In the genomic region with DNA sequence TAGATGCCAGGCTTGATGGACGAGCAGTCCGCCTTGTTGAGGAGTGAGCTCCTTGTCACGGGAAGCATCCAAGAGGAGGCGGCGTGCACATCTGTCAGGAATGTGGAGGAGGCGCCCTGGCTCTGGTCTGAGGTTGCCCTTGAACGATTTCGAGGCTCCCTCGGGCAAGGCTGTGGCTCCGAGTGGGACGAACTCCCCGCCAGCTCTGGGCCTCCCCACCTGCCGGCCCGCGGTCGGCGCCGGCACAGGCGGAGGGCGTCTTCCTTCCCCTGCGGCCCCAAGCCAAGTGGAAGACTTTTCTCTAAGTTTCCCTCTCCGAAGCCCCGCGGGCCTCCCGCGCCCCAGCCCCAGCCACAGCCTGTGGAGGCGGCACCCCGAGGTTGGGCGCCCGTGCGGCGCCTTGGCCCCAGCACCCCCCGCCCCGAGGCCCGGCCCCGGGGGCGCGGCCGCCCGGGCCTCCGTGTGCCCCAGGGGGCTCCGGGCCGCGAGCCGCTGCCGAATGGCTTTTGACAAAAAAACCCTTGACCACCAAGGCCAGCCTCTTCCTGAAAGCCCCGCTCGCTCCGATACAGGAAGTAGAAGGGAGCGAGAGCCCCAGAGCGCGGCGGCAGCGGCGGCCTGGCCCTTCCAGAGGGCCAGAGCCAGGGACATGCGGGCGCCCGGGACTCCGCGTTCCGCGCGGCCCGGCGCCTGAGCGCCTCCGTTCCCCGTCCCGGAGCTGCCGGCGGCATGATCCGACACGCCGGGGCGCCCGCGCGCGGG, we compare ENCODE assay signal across 7 cellular contexts. TPM values are rescaled to one million over a fixed set of nuclear protein-coding genes. Genes with fewer than 3 reads are reported as not detected.
A peak's percentile ranks its signal among the peaks of the same experiment; 100 is the strongest.
DNase-seq lines count a peak whose midpoint lies in the region; ATAC-seq and TF ChIP-seq lines count a peak whose summit lies in the region.

A gene with protein sequence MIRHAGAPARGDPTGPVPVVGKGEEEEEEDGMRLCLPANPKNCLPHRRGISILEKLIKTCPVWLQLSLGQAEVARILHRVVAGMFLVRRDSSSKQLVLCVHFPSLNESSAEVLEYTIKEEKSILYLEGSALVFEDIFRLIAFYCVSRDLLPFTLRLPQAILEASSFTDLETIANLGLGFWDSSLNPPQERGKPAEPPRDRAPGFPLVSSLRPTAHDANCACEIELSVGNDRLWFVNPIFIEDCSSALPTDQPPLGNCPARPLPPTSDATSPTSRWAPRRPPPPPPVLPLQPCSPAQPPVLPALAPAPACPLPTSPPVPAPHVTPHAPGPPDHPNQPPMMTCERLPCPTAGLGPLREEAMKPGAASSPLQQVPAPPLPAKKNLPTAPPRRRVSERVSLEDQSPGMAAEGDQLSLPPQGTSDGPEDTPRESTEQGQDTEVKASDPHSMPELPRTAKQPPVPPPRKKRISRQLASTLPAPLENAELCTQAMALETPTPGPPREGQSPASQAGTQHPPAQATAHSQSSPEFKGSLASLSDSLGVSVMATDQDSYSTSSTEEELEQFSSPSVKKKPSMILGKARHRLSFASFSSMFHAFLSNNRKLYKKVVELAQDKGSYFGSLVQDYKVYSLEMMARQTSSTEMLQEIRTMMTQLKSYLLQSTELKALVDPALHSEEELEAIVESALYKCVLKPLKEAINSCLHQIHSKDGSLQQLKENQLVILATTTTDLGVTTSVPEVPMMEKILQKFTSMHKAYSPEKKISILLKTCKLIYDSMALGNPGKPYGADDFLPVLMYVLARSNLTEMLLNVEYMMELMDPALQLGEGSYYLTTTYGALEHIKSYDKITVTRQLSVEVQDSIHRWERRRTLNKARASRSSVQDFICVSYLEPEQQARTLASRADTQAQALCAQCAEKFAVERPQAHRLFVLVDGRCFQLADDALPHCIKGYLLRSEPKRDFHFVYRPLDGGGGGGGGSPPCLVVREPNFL (plus strand): TSS at position 578 of the 762 bp plus-strand sequence. CDS start 152 bp downstream, at position 730.

- no peaks in the 10 kb centered on the region for H3K9me3 Mint-ChIP-seq in activated naive CD8-positive, alpha-beta T cell treated with anti-CD3 and anti-CD28 coated beads, Interleukin-2, amount 10 ng/mL, durations not matched to agents 7 days and 5 days
- H3K9me3 Mint-ChIP-seq in progenitor cell of endocrine pancreas (ENCODE audit: low read depth), result no peaks in the 10 kb centered on the region

- CTCF ChIA-PET in Panc1 (lab: Charles Lee), result no interaction called here

- peaks cover 4% of the 10 kb centered on the region for H3K36me3 Mint-ChIP-seq in activated naive CD8-positive, alpha-beta T cell treated with anti-CD3 and anti-CD28 coated beads, Interleukin-2, amount 10 ng/mL, durations not matched to agents 7 days and 5 days
- H3K36me3 Mint-ChIP-seq in progenitor cell of endocrine pancreas (ENCODE audit: insufficient read depth), result no peaks in the 10 kb centered on the region

- no peaks in the 10 kb centered on the region for H3K36me3 ChIP-seq in Panc1 (ENCODE audit: control insufficient read depth, insufficient read depth, low read length)
- no peaks in the 10 kb centered on the region for H3K36me3 ChIP-seq in WERI-Rb-1

- H3K27me3 Mint-ChIP-seq in activated naive CD8-positive, alpha-beta T cell treated with anti-CD3 and anti-CD28 coated beads, Interleukin-2, amount 10 ng/mL, durations not matched to agents 7 days and 5 days, result no peaks in the 10 kb centered on the region
- H3K27me3 Mint-ChIP-seq in progenitor cell of endocrine pancreas, result peaks cover 43% of the 10 kb centered on the region

- H3K4me1 Mint-ChIP-seq in activated naive CD8-positive, alpha-beta T cell treated with anti-CD3 and anti-CD28 coated beads, Interleukin-2, amount 10 ng/mL, durations not matched to agents 7 days and 5 days, result peaks cover 38% of the 10 kb centered on the region
- H3K4me1 Mint-ChIP-seq in progenitor cell of endocrine pancreas (ENCODE audit: low read depth), result no peaks in the 10 kb centered on the region

- H3K27ac Mint-ChIP-seq in activated naive CD8-positive, alpha-beta T cell treated with anti-CD3 and anti-CD28 coated beads, Interleukin-2, amount 10 ng/mL, durations not matched to agents 7 days and 5 days, result peak within 1 kb of the TSS; percentile 88
- H3K27ac Mint-ChIP-seq in progenitor cell of endocrine pancreas, result no peak within 1 kb of the TSS

- intact Hi-C loops in Panc1 (cut with micrococcal nuclease; ENCODE audit: unreplicated experiment) (no loop called here), left cardiac atrium (cut with DNase I) (no loop called here)

- no peak for DNase-seq in Panc1 (ENCODE audit: low read depth, low spot score)
- peak; percentile 73 for DNase-seq in activated naive CD8-positive, alpha-beta T cell treated with anti-CD3 and anti-CD28 coated beads, Interleukin-2, amount 10 ng/mL, durations not matched to agents 7 days and 5 days
- peak; percentile 69 for DNase-seq in left cardiac atrium
- peak; percentile 31 for DNase-seq in progenitor cell of endocrine pancreas (ENCODE audit: low spot score, unreplicated experiment)
- no peak for DNase-seq in WERI-Rb-1

- H3K27me3 ChIP-seq in Panc1 (ENCODE audit: control insufficient read depth, insufficient read depth, low read length), result no peaks in the 10 kb centered on the region
- H3K27me3 ChIP-seq in WERI-Rb-1 (ENCODE audit: insufficient read depth, low read depth, severe bottlenecking), result no peaks in the 10 kb centered on the region

- ATAC-seq in GM18517 (IDR thresholded peaks at IDR 0.05; ENCODE audit: unreplicated experiment) (peak; percentile 69), HG02759 (IDR thresholded peaks at IDR 0.05; ENCODE audit: unreplicated experiment) (peak; percentile 76), Panc1 (peak; percentile 81), left cardiac atrium (peak; percentile 74 to 84)
- ATAC-seq in activated naive CD8-positive, alpha-beta T cell treated with anti-CD3 and anti-CD28 coated beads, Interleukin-2, amount 10 ng/mL, durations not matched to agents 7 days and 5 days (ENCODE audit: low read depth), result peak; percentile 48

- TF ChIP-seq CTCF in Panc1 (IDR thresholded peaks at IDR 0.05) (no peak), progenitor cell of endocrine pancreas (IDR thresholded peaks at IDR 0.05; ENCODE audit: unreplicated experiment) (no peak), WERI-Rb-1 (IDR thresholded peaks at IDR 0.05; ENCODE audit: low read depth, low read length) (no peak)

- H3K4me1 ChIP-seq in Panc1 (ENCODE audit: control insufficient read depth, insufficient read depth, low read length), result peaks cover 7% of the 10 kb centered on the region

- H3K4me3 ChIP-seq in Panc1 (ENCODE audit: low read depth in 2 of 2, low read length in 2 of 2) (peak within 1 kb of the TSS; percentile 55), WERI-Rb-1 (ENCODE audit: low read depth, low read length) (no peak within 1 kb of the TSS)

- POLR2A ChIA-PET in Panc1 (lab: Charles Lee), result no interaction called here
- POLR2A ChIA-PET in activated naive CD8-positive, alpha-beta T cell treated with anti-CD3 and anti-CD28 coated beads, Interleukin-2, amount 10 ng/mL, durations not matched to agents 7 days and 5 days (lab: Charles Lee), result interaction anchor here (0.7 to 5.6 kb wide), 10 partner anchors 8 to 141 kb away, joined by 3 to 38 read pairs (median 4); no protein-coding TSS in a partner anchor

- H3K9me3 ChIP-seq in Panc1 (ENCODE audit: control insufficient read depth, insufficient read depth, low read depth, low read length), result no peaks in the 10 kb centered on the region
- no peaks in the 10 kb centered on the region for H3K9me3 ChIP-seq in WERI-Rb-1 (ENCODE audit: severe bottlenecking)

- in situ Hi-C loops in Panc1 (cut with HindIII; ENCODE audit: low pct_unique_long_range_greater_than_20kb, low sequenced_read_pairs), result no loop called here

- no TSS peak for BruUV-seq in Panc1 (replicated peaks; lab: Mats Ljungman, UMichigan)

- peak within 1 kb of the TSS; percentile 74 for H3K4me3 Mint-ChIP-seq in activated naive CD8-positive, alpha-beta T cell treated with anti-CD3 and anti-CD28 coated beads, Interleukin-2, amount 10 ng/mL, durations not matched to agents 7 days and 5 days
- H3K4me3 Mint-ChIP-seq in progenitor cell of endocrine pancreas (ENCODE audit: low read depth), result peak within 1 kb of the TSS; percentile 75

- H3K27ac ChIP-seq in Panc1 (ENCODE audit: low read length), result peak within 1 kb of the TSS; percentile 69
- H3K27ac ChIP-seq in WERI-Rb-1, result no peak within 1 kb of the TSS

RNA-seq across cellular contexts. Expression of the gene that starts here (rescaled TPM):
- 10.9 TPM for total RNA-seq in Panc1 (2021; ENCODE audit: unreplicated experiment)
- 11.1 TPM for polyA plus RNA-seq in Panc1 (2012; ENCODE audit: insufficient read length)
- 10 to 100 TPM; 80.5 to 80.9 TPM for total RNA-seq in activated naive CD8-positive, alpha-beta T cell treated with anti-CD3 and anti-CD28 coated beads, Interleukin-2, amount 10 ng/mL, durations not matched to agents 7 days and 5 days
- total RNA-seq in left cardiac atrium, result 10 to 100 TPM; 19.1 to 19.9 TPM
- total RNA-seq in progenitor cell of endocrine pancreas, result 6.7 and 6.9 TPM in 2 replicates

Comparison
In these comparisons a context has a peak if more than half of its experiments do, and no peak if none do; other contexts are left out.
1. DNase-seq: peak in activated naive CD8-positive, alpha-beta T cell treated with anti-CD3 and anti-CD28 coated beads, Interleukin-2, amount 10 ng/mL, durations not matched to agents 7 days and 5 days (single experiment), left cardiac atrium (single experiment) and progenitor cell of endocrine pancreas (single experiment); none in Panc1 (single experiment) and WERI-Rb-1 (single experiment).
2. Peak in every context shown above with its lines, with median percentiles within 50 percentile points of each other: ATAC-seq.